In the genomic region with DNA sequence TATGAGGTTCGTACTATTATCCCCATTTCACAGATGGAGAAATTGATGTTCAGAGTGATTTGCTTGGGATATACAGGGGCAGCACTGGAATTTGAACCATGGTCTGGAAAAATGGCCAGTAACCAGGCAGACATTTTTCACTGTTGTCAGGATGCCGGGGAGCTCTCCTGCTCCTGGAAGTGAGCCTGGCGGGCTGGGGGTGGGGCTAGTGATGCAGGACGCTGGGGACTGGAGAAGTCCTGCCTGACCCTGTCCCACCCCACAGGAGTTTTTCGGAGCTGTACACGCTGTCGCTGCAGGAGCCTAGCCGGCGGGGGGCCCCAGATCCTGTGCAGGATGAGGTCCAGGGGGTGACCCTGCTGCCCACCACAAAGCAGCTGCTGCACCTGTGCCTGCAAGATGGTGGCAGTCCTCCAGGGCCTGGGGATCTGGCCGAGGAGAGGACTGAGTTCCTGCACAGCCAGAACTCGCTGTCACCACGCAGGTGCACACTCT, we compare ENCODE assay signal across 1 cellular context.
TF ChIP-seq lines count a peak whose summit lies in the region.

No MANE protein-coding gene starts in this region.

TF ChIP-seq in GM23338, 12 proteins besides CTCF, POLR2A, EP300 and RAD21 (continued from another document):
- TF ChIP-seq NANOG (IDR thresholded peaks at IDR 0.05; ENCODE audit: borderline replicate concordance) (no peak), EZH2 (IDR thresholded peaks at IDR 0.05; ENCODE audit: low read depth, unreplicated experiment) (no peak)
